21 cellular contexts compared by ENCODE assay signal in genomic region chr2:54054774-54055173, GRCh38.
A peak's percentile ranks its signal among the peaks of the same experiment; 100 is the strongest.
DNase-seq lines count a peak whose midpoint lies in the region; ATAC-seq, FAIRE-seq and TF ChIP-seq lines count a peak whose summit lies in the region.
"Had no signal": no experiment of that assay in that cellular context is flagged by ENCODE, and none has a peak within 500 bp of the region (broad histone marks: within the 10 kb centered on the region; RNA-seq: fewer than 3 reads in every experiment).

No MANE protein-coding gene starts in this region.

- WGBS in right lobe of liver (ENCODE audit: insufficient coverage, low coverage, low lambda C conversion rate, missing lambda C conversion rate) = 88% methylated on average over 4 of the region's 4 CpGs
- 95% methylated on average over 4 of the region's 4 CpGs for WGBS in HepG2 (ENCODE audit: low lambda C conversion rate)
- 47 to 60% methylated on average over 1 to 4 of the region's 4 CpGs for WGBS in transverse colon (ENCODE audit: low coverage in 1 of 2), 2 donors

- in situ Hi-C loops in HepG2 (cut with HindIII; ENCODE audit: extremely low pct_ligation_motif_present, low pct_unique_long_range_greater_than_20kb) = no loop called here
- in situ Hi-C loops in transverse colon (cut with MboI; ENCODE audit: low pct_ligation_motif_present in 1 of 4, low pct_unique_long_range_greater_than_20kb in 1 of 4, low sequenced_read_pairs in 3 of 4) = no loop called here

- ATAC-seq in right lobe of liver (no peak), HepG2 (no peak), HG03571 (IDR thresholded peaks at IDR 0.05; ENCODE audit: unreplicated experiment) (no peak), HG03432 (IDR thresholded peaks at IDR 0.05; ENCODE audit: unreplicated experiment) (no peak)
- no peak for ATAC-seq in naive thymus-derived CD4-positive, alpha-beta T cell
- ATAC-seq: body of pancreas, HCT116 had no signal

- H3K36me3 ChIP-seq in right lobe of liver = no peaks in the 10 kb centered on the region
- H3K36me3 ChIP-seq in HepG2 (replicated peaks in 1 of 2; ENCODE audit: control insufficient read depth in 1 of 2, insufficient read depth in 2 of 2, low read length in 2 of 2) = no peaks in the 10 kb centered on the region
- H3K36me3 ChIP-seq in naive thymus-derived CD4-positive, alpha-beta T cell (ENCODE audit: control insufficient read depth in 2 of 3, insufficient read depth in 3 of 3, low read length in 3 of 3) = no peaks in the 10 kb centered on the region
- peaks cover 0 to 4% (median 0%) of the 10 kb centered on the region in 4 donors for H3K36me3 ChIP-seq in transverse colon

- H4K20me1 ChIP-seq in HepG2 (ENCODE audit: insufficient read depth, low read length) = no peaks in the 10 kb centered on the region

- H3K4me1 ChIP-seq in right lobe of liver (no peaks in the 10 kb centered on the region), HepG2 (ENCODE audit: insufficient read depth, low read length) (peaks cover 3% of the 10 kb centered on the region), transverse colon (peaks cover 0 to 13% (median 7%) of the 10 kb centered on the region in 4 donors)
- H3K4me1 ChIP-seq in naive thymus-derived CD4-positive, alpha-beta T cell (ENCODE audit: control insufficient read depth in 2 of 2, insufficient read depth in 2 of 2, low read length in 2 of 2) = peaks cover 5 to 20% of the 10 kb centered on the region in 2 donors

- TF ChIP-seq POLR2A in right lobe of liver (IDR thresholded peaks at IDR 0.05) (no peak), HepG2 (IDR thresholded peaks at IDR 0.05; ENCODE audit: insufficient read depth in 1 of 2, low read depth in 2 of 2, low read length in 2 of 2) (no peak), transverse colon (IDR thresholded peaks at IDR 0.05) (no peak)

- intact Hi-C loops in right lobe of liver (cut with DNase I) (no loop called here), HepG2 (cut with micrococcal nuclease; ENCODE audit: unreplicated experiment) (no loop called here), transverse colon (cut with DNase I; ENCODE audit: low total_unique reads) (no loop called here)
- intact Hi-C loops in naive thymus-derived CD4-positive, alpha-beta T cell (cut with micrococcal nuclease) = loop anchor here (2.0 to 5.0 kb wide), 3 partner anchors 26 to 82 kb away; partner anchors contain the start of gene PSME4 (in 1 of the 2)

- H3K9me3 Mint-ChIP-seq in activated naive CD8-positive, alpha-beta T cell treated with anti-CD3 and anti-CD28 coated beads for 36 hours = peaks cover 11% of the 10 kb centered on the region
- H3K9me3 Mint-ChIP-seq in naive thymus-derived CD4-positive, alpha-beta T cell = peaks cover 0 to 13% (median 6%) of the 10 kb centered on the region in 11 donors

- peaks cover 21% of the 10 kb centered on the region for H3K36me3 Mint-ChIP-seq in activated naive CD8-positive, alpha-beta T cell treated with anti-CD3 and anti-CD28 coated beads for 36 hours
- H3K36me3 Mint-ChIP-seq in naive thymus-derived CD4-positive, alpha-beta T cell = peaks cover 12 to 44% (median 31%) of the 10 kb centered on the region in 5 donors

- H3K27me3 Mint-ChIP-seq in activated naive CD8-positive, alpha-beta T cell treated with anti-CD3 and anti-CD28 coated beads for 36 hours = no peaks in the 10 kb centered on the region
- H3K27me3 Mint-ChIP-seq in naive thymus-derived CD4-positive, alpha-beta T cell = no peaks in the 10 kb centered on the region

- DNase-seq in right lobe of liver (no peak), HepG2 (ENCODE audit: low spot score) (no peak), transverse colon (no peak)
- no peak for DNase-seq in activated naive CD8-positive, alpha-beta T cell treated with anti-CD3 and anti-CD28 coated beads for 36 hours
- DNase-seq in naive thymus-derived CD4-positive, alpha-beta T cell = no peak
- no peak for DNase-seq in stimulated activated CD4-positive, alpha-beta T cell treated with anti-CD3 and anti-CD28 coated beads, Interleukin-2, amount 100 ng/mL, for 24 hours
- DNase-seq: activated CD4-positive, alpha-beta T cell treated with anti-CD3 and anti-CD28 coated beads for 1 hour; activated CD8-positive, alpha-beta memory T cell treated with anti-CD3 and anti-CD28 coated beads, Interleukin-2, amount 50 U/mL, for 4 hours; body of pancreas; DMS79 treated with DMSO at 0.1 percent for 48 hours; erythroblast; KBM-7; kidney glomerular epithelial cell; NCI-H2029; NCI-H446; SK-N-SH; stimulated activated CD4-positive, alpha-beta T cell treated with anti-CD3 and anti-CD28 coated beads, Interleukin-2, amount 100 ng/mL, for 48 hours had no signal

- H3K4me3 ChIP-seq in right lobe of liver (no peak overlapping the region), HepG2 (replicated peaks in 1 of 3; ENCODE audit: insufficient read depth in 1 of 3, low read depth in 2 of 3, low read length in 3 of 3) (no peak overlapping the region), transverse colon (no peak overlapping the region)
- peak overlapping the region; percentile 32 for H3K4me3 ChIP-seq in naive thymus-derived CD4-positive, alpha-beta T cell (ENCODE audit: low read length)
- H3K4me3 ChIP-seq: body of pancreas had no signal

- H3K9me3 ChIP-seq in right lobe of liver = no peaks in the 10 kb centered on the region
- H3K9me3 ChIP-seq in HepG2 (ENCODE audit: low read length) = peaks cover 5% of the 10 kb centered on the region; the same call in 1 of the 2 replicates
- H3K9me3 ChIP-seq in naive thymus-derived CD4-positive, alpha-beta T cell (ENCODE audit: control insufficient read depth in 2 of 3, low read length in 3 of 3) = no peaks in the 10 kb centered on the region
- no peaks in the 10 kb centered on the region for H3K9me3 ChIP-seq in transverse colon
- H3K9me3 ChIP-seq: body of pancreas, SK-N-SH had no signal

- H3K4me1 Mint-ChIP-seq in activated naive CD8-positive, alpha-beta T cell treated with anti-CD3 and anti-CD28 coated beads for 36 hours = peaks cover 15% of the 10 kb centered on the region
- peaks cover 13 to 30% (median 25%) of the 10 kb centered on the region in 7 donors for H3K4me1 Mint-ChIP-seq in naive thymus-derived CD4-positive, alpha-beta T cell
- H3K4me1 Mint-ChIP-seq: nephron had no signal

- TF ChIP-seq CTCF in right lobe of liver (IDR thresholded peaks at IDR 0.05) = no peak
- no peak for TF ChIP-seq CTCF in HepG2 (CRISPR knock-in tag; IDR thresholded peaks at IDR 0.05)
- TF ChIP-seq CTCF in transverse colon (IDR thresholded peaks at IDR 0.05) = no peak

- no peaks in the 10 kb centered on the region for H3K27me3 ChIP-seq in right lobe of liver
- no peaks in the 10 kb centered on the region for H3K27me3 ChIP-seq in HepG2 (ENCODE audit: control insufficient read depth in 1 of 2, insufficient read depth in 2 of 2, low read length in 2 of 2)
- H3K27me3 ChIP-seq in naive thymus-derived CD4-positive, alpha-beta T cell (ENCODE audit: control insufficient read depth in 2 of 2, insufficient read depth in 2 of 2, low read length in 2 of 2) = no peaks in the 10 kb centered on the region
- H3K27me3 ChIP-seq in transverse colon = no peaks in the 10 kb centered on the region
- H3K27me3 ChIP-seq: body of pancreas had no signal

- TF ChIP-seq RAD21 in HepG2 (CRISPR knock-in tag; IDR thresholded peaks at IDR 0.05) = no peak

- CTCF ChIA-PET in HepG2 (lab: Yijun Ruan, JAX; ENCODE audit: low intra/inter-chr PET ratio, low total read pairs) = no interaction called here
- CTCF ChIA-PET in naive thymus-derived CD4-positive, alpha-beta T cell (lab: Charles Lee) = interaction anchor here (0.7 to 0.8 kb wide), 2 partner anchors 10 to 12 kb away, joined by 3 read pairs; no protein-coding TSS in a partner anchor

- BruUV-seq in HepG2 (replicated peaks; lab: Mats Ljungman, UMichigan) = no TSS peak

- H3K4me2 ChIP-seq in HepG2 (ENCODE audit: low read depth, low read length) = no peak overlapping the region
- H3K4me2 ChIP-seq: SK-N-SH had no signal

- H3K79me2 ChIP-seq in HepG2 (ENCODE audit: insufficient read depth, low read length) = no peaks in the 10 kb centered on the region

- no peak for FAIRE-seq in HepG2 (lab: Jason Lieb, UNC)

- POLR2A ChIA-PET in HepG2 (lab: Yijun Ruan, JAX) = no interaction called here
- POLR2A ChIA-PET in naive thymus-derived CD4-positive, alpha-beta T cell (lab: Charles Lee) = no interaction called here

- peak overlapping the region in 2 of 3 donors; percentile 9 to 10 for H3K27ac ChIP-seq in right lobe of liver
- H3K27ac ChIP-seq in HepG2 (ENCODE audit: extremely low read length, insufficient read depth, low read length) = no peak overlapping the region
- peak overlapping the region; percentile 56 for H3K27ac ChIP-seq in naive thymus-derived CD4-positive, alpha-beta T cell (ENCODE audit: low read depth, low read length)
- H3K27ac ChIP-seq in transverse colon = peak overlapping the region; percentile 6 to 41 (median 28)
- H3K27ac ChIP-seq: body of pancreas had no signal

- no peak overlapping the region for H3K4me3 Mint-ChIP-seq in activated naive CD8-positive, alpha-beta T cell treated with anti-CD3 and anti-CD28 coated beads for 36 hours
- peak overlapping the region in 7 of 10 donors; percentile 36 to 77 (median 71) for H3K4me3 Mint-ChIP-seq in naive thymus-derived CD4-positive, alpha-beta T cell
- H3K4me3 Mint-ChIP-seq: nephron had no signal

- TF ChIP-seq EP300 in HepG2 (IDR thresholded peaks at IDR 0.05; ENCODE audit: low read depth in 2 of 2, low read length in 2 of 2) (no peak), HepG2 (CRISPR knock-in tag; IDR thresholded peaks at IDR 0.05; ENCODE audit: borderline replicate concordance) (no peak), transverse colon (IDR thresholded peaks at IDR 0.05; ENCODE audit: low read depth) (no peak)

- H3K9ac ChIP-seq in HepG2 (ENCODE audit: insufficient read depth, low read depth, low read length) = no peak overlapping the region
- H3K9ac ChIP-seq: SK-N-SH had no signal

- H2AFZ ChIP-seq in HepG2 (ENCODE audit: low read length) = no peak overlapping the region

- peak overlapping the region; percentile 69 for H3K27ac Mint-ChIP-seq in activated naive CD8-positive, alpha-beta T cell treated with anti-CD3 and anti-CD28 coated beads for 36 hours
- H3K27ac Mint-ChIP-seq in naive thymus-derived CD4-positive, alpha-beta T cell = peak overlapping the region in 8 of 9 donors; percentile 84 to 94 (median 86)
- H3K27ac Mint-ChIP-seq: nephron had no signal

Comparison
In these comparisons a context has a peak if more than half of its experiments do, and no peak if none do; other contexts are left out.
1. intact Hi-C loops: an anchor here in naive thymus-derived CD4-positive, alpha-beta T cell (2.0 to 5.0 kb wide); none called in right lobe of liver, HepG2 and transverse colon.